Comparison of ENCODE assay signal across 11 cellular contexts in genomic region chr17:17696075-17696474, GRCh38. TPM values are rescaled to one million over a fixed set of nuclear protein-coding genes. Genes with fewer than 3 reads are reported as not detected.
DNase-seq lines count a peak whose midpoint lies in the region; ATAC-seq and TF ChIP-seq lines count a peak whose summit lies in the region.
"Had no signal": no experiment of that assay in that cellular context is flagged by ENCODE, and none has a peak within 500 bp of the region (broad histone marks: within the 10 kb centered on the region; RNA-seq: fewer than 3 reads in every experiment).

No MANE protein-coding gene starts in this region.

- H3K4me3 Mint-ChIP-seq in activated T-cell treated with anti-CD3 and anti-CD28 coated beads, Interleukin-2, amount 50 U/mL, for 24 hours: peak overlapping the region; percentile 84
- peak overlapping the region; percentile 98 for H3K4me3 Mint-ChIP-seq in activated naive CD8-positive, alpha-beta T cell treated with anti-CD3 and anti-CD28 coated beads, Interleukin-2, amount 10 ng/mL, durations not matched to agents 7 days and 5 days
- H3K4me3 Mint-ChIP-seq in mesothelial cell of epicardium: peak overlapping the region; percentile 74

- POLR2A ChIA-PET in activated naive CD8-positive, alpha-beta T cell treated with anti-CD3 and anti-CD28 coated beads, Interleukin-2, amount 10 ng/mL, durations not matched to agents 7 days and 5 days (lab: Charles Lee): no interaction called here

- no peak overlapping the region for H3K4me3 ChIP-seq in thyroid gland (replicated peaks in 1 of 3)

- TF ChIP-seq POLR2A in thyroid gland (IDR thresholded peaks at IDR 0.05): no peak

- WGBS in thyroid gland, 2 donors: 86 to 89% methylated on average over 4 of the region's 4 CpGs

- TF ChIP-seq CTCF in mesothelial cell of epicardium (IDR thresholded peaks at IDR 0.05; ENCODE audit: unreplicated experiment): no peak
- no peak for TF ChIP-seq CTCF in thyroid gland (IDR thresholded peaks at IDR 0.05)

- H3K27me3 ChIP-seq in thyroid gland: no peaks in the 10 kb centered on the region

- H3K4me1 Mint-ChIP-seq in activated T-cell treated with anti-CD3 and anti-CD28 coated beads, Interleukin-2, amount 50 U/mL, for 24 hours (ENCODE audit: low read depth): peaks cover 80% of the 10 kb centered on the region
- H3K4me1 Mint-ChIP-seq in activated naive CD8-positive, alpha-beta T cell treated with anti-CD3 and anti-CD28 coated beads, Interleukin-2, amount 10 ng/mL, durations not matched to agents 7 days and 5 days: peaks cover 50% of the 10 kb centered on the region
- H3K4me1 Mint-ChIP-seq in mesothelial cell of epicardium: peaks cover 84% of the 10 kb centered on the region

- intact Hi-C loops in thyroid gland (cut with DNase I): no loop called here

- H3K27ac Mint-ChIP-seq in activated T-cell treated with anti-CD3 and anti-CD28 coated beads, Interleukin-2, amount 50 U/mL, for 24 hours: peak overlapping the region; percentile 96
- peak overlapping the region; percentile 28 for H3K27ac Mint-ChIP-seq in activated naive CD8-positive, alpha-beta T cell treated with anti-CD3 and anti-CD28 coated beads, Interleukin-2, amount 10 ng/mL, durations not matched to agents 7 days and 5 days
- H3K27ac Mint-ChIP-seq in mesothelial cell of epicardium: peak overlapping the region; percentile 98

- H3K4me1 ChIP-seq in thyroid gland: peaks cover 71 to 95% of the 10 kb centered on the region in 2 donors

- H3K27me3 Mint-ChIP-seq in activated T-cell treated with anti-CD3 and anti-CD28 coated beads, Interleukin-2, amount 50 U/mL, for 24 hours: no peaks in the 10 kb centered on the region
- no peaks in the 10 kb centered on the region for H3K27me3 Mint-ChIP-seq in activated naive CD8-positive, alpha-beta T cell treated with anti-CD3 and anti-CD28 coated beads, Interleukin-2, amount 10 ng/mL, durations not matched to agents 7 days and 5 days
- H3K27me3 Mint-ChIP-seq in mesothelial cell of epicardium (ENCODE audit: low read depth): no peaks in the 10 kb centered on the region

- peaks cover 4% of the 10 kb centered on the region for H3K36me3 Mint-ChIP-seq in activated T-cell treated with anti-CD3 and anti-CD28 coated beads, Interleukin-2, amount 50 U/mL, for 24 hours (ENCODE audit: low read depth)
- H3K36me3 Mint-ChIP-seq in activated naive CD8-positive, alpha-beta T cell treated with anti-CD3 and anti-CD28 coated beads, Interleukin-2, amount 10 ng/mL, durations not matched to agents 7 days and 5 days: no peaks in the 10 kb centered on the region
- no peaks in the 10 kb centered on the region for H3K36me3 Mint-ChIP-seq in mesothelial cell of epicardium

- no peaks in the 10 kb centered on the region for H3K36me3 ChIP-seq in thyroid gland

- H3K9me3 Mint-ChIP-seq in activated T-cell treated with anti-CD3 and anti-CD28 coated beads, Interleukin-2, amount 50 U/mL, for 24 hours: no peaks in the 10 kb centered on the region
- no peaks in the 10 kb centered on the region for H3K9me3 Mint-ChIP-seq in activated naive CD8-positive, alpha-beta T cell treated with anti-CD3 and anti-CD28 coated beads, Interleukin-2, amount 10 ng/mL, durations not matched to agents 7 days and 5 days
- no peaks in the 10 kb centered on the region for H3K9me3 Mint-ChIP-seq in mesothelial cell of epicardium

- H3K27ac ChIP-seq in thyroid gland: peak overlapping the region; percentile 94 to 99 (median 98)
- H3K27ac ChIP-seq: HL-60 had no signal

- no peak for DNase-seq in activated T-cell treated with anti-CD3 and anti-CD28 coated beads, Interleukin-2, amount 50 U/mL, for 24 hours
- no peak for DNase-seq in activated T-cell treated with anti-CD3 and anti-CD28 coated beads, Interleukin-2, amount 50 U/mL, for 1 hour
- no peak for DNase-seq in activated naive CD8-positive, alpha-beta T cell treated with anti-CD3 and anti-CD28 coated beads, Interleukin-2, amount 10 ng/mL, durations not matched to agents 7 days and 5 days
- DNase-seq in mesothelial cell of epicardium (ENCODE audit: low spot score in 2 of 2, unreplicated experiment in 2 of 2) (no peak), thyroid gland (no peak), kidney glomerular epithelial cell (lab: John Stamatoyannopoulos, UW) (no peak), superior temporal gyrus (ENCODE audit: extremely low spot score) (no peak)
- DNase-seq: midbrain, NCI-H2081 treated with DMSO at 0.1 percent for 48 hours had no signal

- no peaks in the 10 kb centered on the region for H3K9me3 ChIP-seq in thyroid gland

- no peak for ATAC-seq in activated naive CD8-positive, alpha-beta T cell treated with anti-CD3 and anti-CD28 coated beads, Interleukin-2, amount 10 ng/mL, durations not matched to agents 7 days and 5 days (ENCODE audit: low read depth)
- no peak for ATAC-seq in HG02678 (IDR thresholded peaks at IDR 0.05; ENCODE audit: unreplicated experiment)

RNA-seq across cellular contexts. Expression of gene RAI1, which starts 14.8 kb away (rescaled TPM):
- total RNA-seq in activated naive CD8-positive, alpha-beta T cell treated with anti-CD3 and anti-CD28 coated beads, Interleukin-2, amount 10 ng/mL, durations not matched to agents 7 days and 5 days: 10 to 100 TPM; 25.0 to 25.5 TPM
- total RNA-seq in mesothelial cell of epicardium (127 to 137 TPM (median 129 TPM) in 3 replicates), thyroid gland (10 to 100 TPM; 19.1 to 52.3 (median 34.1) TPM)

Comparison
In these comparisons a context has a peak if more than half of its experiments do, and no peak if none do; other contexts are left out.
1. H3K27ac Mint-ChIP-seq: peak in every context shown above with its lines; median percentile 98 in mesothelial cell of epicardium; 96 in activated T-cell treated with anti-CD3 and anti-CD28 coated beads, Interleukin-2, amount 50 U/mL, for 24 hours; 28 in activated naive CD8-positive, alpha-beta T cell treated with anti-CD3 and anti-CD28 coated beads, Interleukin-2, amount 10 ng/mL, durations not matched to agents 7 days and 5 days.